Comparison of ENCODE assay signal across 1 cellular context in the genomic region with DNA sequence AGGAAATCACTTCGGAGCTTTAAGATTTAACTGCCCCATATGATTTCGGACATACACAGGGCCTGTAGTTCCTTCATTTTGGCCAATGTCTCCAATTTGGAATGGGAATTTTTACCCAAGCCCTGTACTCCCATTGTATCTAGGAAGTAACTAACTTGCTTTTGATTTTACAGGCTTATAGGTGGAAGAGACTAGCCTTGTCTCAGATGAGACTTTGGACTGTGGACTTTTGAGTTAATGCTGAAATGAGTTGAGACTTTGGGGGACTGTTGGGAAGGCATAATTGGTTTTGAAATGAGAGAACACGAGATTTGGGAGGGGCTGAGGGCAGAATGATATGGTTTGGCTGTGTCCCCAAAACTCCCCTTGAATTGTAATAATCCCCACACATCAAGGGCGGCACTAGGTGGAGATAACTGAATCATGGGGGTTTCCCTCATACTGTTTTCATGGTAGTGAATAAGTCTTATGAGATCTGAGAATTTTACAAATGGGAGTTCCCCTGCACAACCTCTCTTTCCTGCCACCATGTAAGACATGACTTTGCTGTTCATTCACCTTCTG.
TF ChIP-seq lines count a peak whose summit lies in the region.

No MANE protein-coding gene starts in this region.

TF ChIP-seq in GM12878, 131 proteins besides CTCF, POLR2A, EP300 and RAD21 (continued from another document):
- TF ChIP-seq RELB (IDR thresholded peaks at IDR 0.05; ENCODE audit: low read depth) = peak; percentile 67; the same call in 1 of the 2 replicates
- TF ChIP-seq REST (IDR thresholded peaks at IDR 0.05; ENCODE audit: low read depth, low read length) = no peak
- peak in 1 of 2 experiments; percentile 20; a peak in 1 of 4 replicates for TF ChIP-seq ETV6 (conservative IDR thresholded peaks at IDR 0.05 in 1 of 2, IDR thresholded peaks at IDR 0.05 in 1 of 2; ENCODE audit: borderline replicate concordance in 1 of 2, low read depth in 1 of 2)
- TF ChIP-seq TCF7 (IDR thresholded peaks at IDR 0.05; ENCODE audit: borderline replicate concordance) = peak; percentile 85
- no peak for TF ChIP-seq SPI1 (IDR thresholded peaks at IDR 0.05; ENCODE audit: borderline replicate concordance, insufficient read depth, low read depth, low read length)
- 0 out of 2 replicates have a peak, but pooled peaks have one; percentile 5 for TF ChIP-seq MEF2A (IDR thresholded peaks at IDR 0.05; ENCODE audit: insufficient read depth, low read depth, low read length)
- TF ChIP-seq CHD4 (IDR thresholded peaks at IDR 0.05) = no peak
- TF ChIP-seq NFIC (IDR thresholded peaks at IDR 0.05; ENCODE audit: low read depth, low read length) = peak; percentile 32; the same call in 1 of the 2 replicates
- peak; percentile 52 for TF ChIP-seq ATF7 (IDR thresholded peaks at IDR 0.05; ENCODE audit: low read depth)
- TF ChIP-seq EED (IDR thresholded peaks at IDR 0.05; ENCODE audit: low read depth) = peak; percentile 23; the same call in 1 of the 2 replicates
- peak; percentile 36; the same call in 1 of the 2 replicates for TF ChIP-seq IKZF1 (conservative IDR thresholded peaks at IDR 0.05)
- no peak for TF ChIP-seq YBX1 (IDR thresholded peaks at IDR 0.05)
- TF ChIP-seq SREBF1 (IDR thresholded peaks at IDR 0.05; ENCODE audit: low read length) = no peak
- TF ChIP-seq IKZF2 (IDR thresholded peaks at IDR 0.05) = peak; percentile 42 to 48; a peak in 1 of 4 replicates
- TF ChIP-seq CBFB (IDR thresholded peaks at IDR 0.05; ENCODE audit: low read depth) = 0 out of 2 replicates have a peak, but pooled peaks have one; percentile 36
- 0 out of 2 replicates have a peak, but pooled peaks have one; percentile 26 for TF ChIP-seq NBN (IDR thresholded peaks at IDR 0.05)
- TF ChIP-seq PML (IDR thresholded peaks at IDR 0.05; ENCODE audit: low read length) = 0 out of 2 replicates have a peak, but pooled peaks have one; percentile 31
- TF ChIP-seq HCFC1 (IDR thresholded peaks at IDR 0.05; ENCODE audit: low read length) = no peak
- TF ChIP-seq MTA2 (IDR thresholded peaks at IDR 0.05; ENCODE audit: low read depth) = peak; percentile 84
- peak; percentile 82 for TF ChIP-seq YY1 (IDR thresholded peaks at IDR 0.05; ENCODE audit: low read depth, low read length)
- TF ChIP-seq SMC3 (IDR thresholded peaks at IDR 0.05; ENCODE audit: borderline replicate concordance, low read length) = no peak
- TF ChIP-seq ATF3 (IDR thresholded peaks at IDR 0.05; ENCODE audit: borderline replicate concordance, extremely low read depth, low read depth, low read length) = no peak
- peak in 1 of 2 experiments; percentile 48; a peak in 1 of 4 replicates for TF ChIP-seq BHLHE40 (IDR thresholded peaks at IDR 0.05; ENCODE audit: borderline replicate concordance in 1 of 2, low read depth in 2 of 2, low read length in 1 of 2)
- TF ChIP-seq ZBTB40 (IDR thresholded peaks at IDR 0.05; ENCODE audit: borderline replicate concordance) = no peak
- TF ChIP-seq PAX8 (IDR thresholded peaks at IDR 0.05) = no peak
- peak; percentile 49 for TF ChIP-seq RUNX3 (IDR thresholded peaks at IDR 0.05; ENCODE audit: low read length)
- TF ChIP-seq, protein P1, sequence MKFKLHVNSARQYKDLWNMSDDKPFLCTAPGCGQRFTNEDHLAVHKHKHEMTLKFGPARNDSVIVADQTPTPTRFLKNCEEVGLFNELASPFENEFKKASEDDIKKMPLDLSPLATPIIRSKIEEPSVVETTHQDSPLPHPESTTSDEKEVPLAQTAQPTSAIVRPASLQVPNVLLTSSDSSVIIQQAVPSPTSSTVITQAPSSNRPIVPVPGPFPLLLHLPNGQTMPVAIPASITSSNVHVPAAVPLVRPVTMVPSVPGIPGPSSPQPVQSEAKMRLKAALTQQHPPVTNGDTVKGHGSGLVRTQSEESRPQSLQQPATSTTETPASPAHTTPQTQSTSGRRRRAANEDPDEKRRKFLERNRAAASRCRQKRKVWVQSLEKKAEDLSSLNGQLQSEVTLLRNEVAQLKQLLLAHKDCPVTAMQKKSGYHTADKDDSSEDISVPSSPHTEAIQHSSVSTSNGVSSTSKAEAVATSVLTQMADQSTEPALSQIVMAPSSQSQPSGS (IDR thresholded peaks at IDR 0.05; ENCODE audit: low read length) = peak; percentile 61
- no peak for TF ChIP-seq RCOR1 (conservative IDR thresholded peaks at IDR 0.05; ENCODE audit: low read depth, low read length)
